In genomic region chr10:45652511-45652910, GRCh38 we compare ENCODE assay signal across 16 cellular contexts.
"Had no signal": no experiment of that assay in that cellular context is flagged by ENCODE, and none has a peak within 500 bp of the region (broad histone marks: within the 10 kb centered on the region; RNA-seq: fewer than 3 reads in every experiment).

No MANE protein-coding gene starts in this region.

- H3K9ac ChIP-seq: parathyroid adenoma had no signal

- H3K27me3 ChIP-seq: esophagus muscularis mucosa, gastrocnemius medialis, heart right ventricle had no signal

- H3K4me1 ChIP-seq: parathyroid adenoma, prostate gland had no signal

- H3K9me3 Mint-ChIP-seq: naive thymus-derived CD8-positive, alpha-beta T cell had no signal

- H3K79me2 ChIP-seq: parathyroid adenoma had no signal

- DNase-seq: effector memory CD4-positive, alpha-beta T cell; gastrocnemius medialis; heart right ventricle; hypothalamus; kidney glomerular epithelial cell; mammary epithelial cell; mucosa of descending colon; naive thymus-derived CD8-positive, alpha-beta T cell; retina; stimulated activated naive CD4-positive, alpha-beta T cell treated with Interleukin-2 at 50 U/mL for 16 hours; trophoblast cell had no signal

- H3K4me3 Mint-ChIP-seq: naive thymus-derived CD8-positive, alpha-beta T cell had no signal

- H3K9me3 ChIP-seq: esophagus muscularis mucosa, gastrocnemius medialis, heart right ventricle, mucosa of descending colon, prostate gland had no signal

- H3K27ac ChIP-seq: epithelial cell of prostate, esophagus muscularis mucosa, gastrocnemius medialis, parathyroid adenoma, prostate gland had no signal

- H3K27me3 Mint-ChIP-seq: naive thymus-derived CD8-positive, alpha-beta T cell had no signal

- H3K4me3 ChIP-seq: esophagus muscularis mucosa, gastrocnemius medialis, heart right ventricle, mucosa of descending colon, prostate gland had no signal

- H2AFZ ChIP-seq: parathyroid adenoma had no signal

- H3K36me3 ChIP-seq: gastrocnemius medialis, prostate gland had no signal

- ATAC-seq: gastrocnemius medialis; heart right ventricle; mucosa of descending colon; naive thymus-derived CD8-positive, alpha-beta T cell; sciatic nerve had no signal
